In genomic region chr6:45376310-45377040, GRCh38 we compare ENCODE assay signal across 8 cellular contexts. TPM values are rescaled to one million over a fixed set of nuclear protein-coding genes. Genes with fewer than 3 reads are reported as not detected.
DNase-seq lines count a peak whose midpoint lies in the region; ATAC-seq and TF ChIP-seq lines count a peak whose summit lies in the region.

No MANE protein-coding gene starts in this region.

- H3K9me3 Mint-ChIP-seq in central memory CD8-positive, alpha-beta T cell = no peaks in the 10 kb centered on the region
- H3K9me3 Mint-ChIP-seq in mesothelial cell of epicardium = no peaks in the 10 kb centered on the region

- H3K27me3 Mint-ChIP-seq in central memory CD8-positive, alpha-beta T cell = no peaks in the 10 kb centered on the region
- no peaks in the 10 kb centered on the region for H3K27me3 Mint-ChIP-seq in mesothelial cell of epicardium (ENCODE audit: low read depth)

- H2AFZ ChIP-seq in ACC112 (ENCODE audit: low read length, unreplicated experiment) = peak overlapping the region; percentile 73

- no peak for TF ChIP-seq CTCF in mesothelial cell of epicardium (IDR thresholded peaks at IDR 0.05; ENCODE audit: unreplicated experiment)

- H3K4me1 Mint-ChIP-seq in central memory CD8-positive, alpha-beta T cell = peaks cover 25% of the 10 kb centered on the region
- H3K4me1 Mint-ChIP-seq in mesothelial cell of epicardium = peaks cover 23% of the 10 kb centered on the region

- peak overlapping the region; percentile 84; the same call in 1 of the 2 replicates for H3K27ac ChIP-seq in ACC112 (ENCODE audit: low read depth, low read length)

- H3K27me3 ChIP-seq in ACC112 (ENCODE audit: insufficient read depth, low read length) = no peaks in the 10 kb centered on the region

- H3K4me3 ChIP-seq in ACC112 (ENCODE audit: low read depth, low read length) = peak overlapping the region; percentile 80
- peak overlapping the region; percentile 59 for H3K4me3 ChIP-seq in Jurkat, Clone E6-1 (ENCODE audit: low read length)

- peak overlapping the region; percentile 95 for H3K4me3 Mint-ChIP-seq in central memory CD8-positive, alpha-beta T cell
- H3K4me3 Mint-ChIP-seq in mesothelial cell of epicardium = peak overlapping the region; percentile 92

- peaks cover 11% of the 10 kb centered on the region for H3K4me1 ChIP-seq in ACC112 (ENCODE audit: control insufficient read depth, insufficient read depth, low read length, unreplicated experiment)

- H3K36me3 Mint-ChIP-seq in central memory CD8-positive, alpha-beta T cell (ENCODE audit: insufficient read depth) = peaks cover 16% of the 10 kb centered on the region
- H3K36me3 Mint-ChIP-seq in mesothelial cell of epicardium = no peaks in the 10 kb centered on the region

- H3K36me3 ChIP-seq in ACC112 (ENCODE audit: insufficient read depth, low read length) = no peaks in the 10 kb centered on the region

- ATAC-seq in central memory CD8-positive, alpha-beta T cell (replicated peaks; ENCODE audit: extremely low read depth, poor library complexity, severe bottlenecking) = no peak
- no peak for ATAC-seq in GM18517 (IDR thresholded peaks at IDR 0.05; ENCODE audit: unreplicated experiment)

- peaks cover 12% of the 10 kb centered on the region for H3K79me2 ChIP-seq in ACC112 (ENCODE audit: control insufficient read depth, insufficient read depth, low read length, unreplicated experiment)

- DNase-seq in Jurkat, Clone E6-1 (ENCODE audit: low read depth, low spot score) = no peak
- no peak for DNase-seq in central memory CD8-positive, alpha-beta T cell (ENCODE audit: low spot score in 2 of 2)
- DNase-seq in mesothelial cell of epicardium (ENCODE audit: low spot score in 2 of 2, unreplicated experiment in 2 of 2) (no peak), NCI-H1436 (lab: John Stamatoyannopoulos, UW) (no peak)
- no peak for DNase-seq in stimulated activated CD8-positive, alpha-beta memory T cell treated with anti-CD3 and anti-CD28 coated beads, Interleukin-4, amount 100 ng/mL, for 48 hours
- DNase-seq in activated CD4-positive, alpha-beta T cell treated with anti-CD3 and anti-CD28 coated beads, Interleukin-2, amount 50 U/mL, for 48 hours = no peak

- peak overlapping the region; percentile 97 for H3K27ac Mint-ChIP-seq in central memory CD8-positive, alpha-beta T cell (ENCODE audit: low read depth)
- H3K27ac Mint-ChIP-seq in mesothelial cell of epicardium = peak overlapping the region; percentile 99

RNA-seq across cellular contexts. Expression of gene SUPT3H, which starts 1.3 kb away (rescaled TPM):
- 8.3 TPM for polyA plus RNA-seq in Jurkat, Clone E6-1 (2012; ENCODE audit: insufficient read depth, insufficient read length)
- total RNA-seq in mesothelial cell of epicardium = 21.1 to 24.8 TPM (median 23.2 TPM) in 3 replicates

RNA-seq across cellular contexts. Expression of gene RUNX2, which starts 48.3 kb away (rescaled TPM):
- polyA plus RNA-seq in Jurkat, Clone E6-1 (2012; ENCODE audit: insufficient read depth, insufficient read length) = 2.7 TPM
- 4.4 to 4.9 TPM (median 4.8 TPM) in 3 replicates for total RNA-seq in mesothelial cell of epicardium
